1 cellular context compared by ENCODE assay signal in the genomic region with DNA sequence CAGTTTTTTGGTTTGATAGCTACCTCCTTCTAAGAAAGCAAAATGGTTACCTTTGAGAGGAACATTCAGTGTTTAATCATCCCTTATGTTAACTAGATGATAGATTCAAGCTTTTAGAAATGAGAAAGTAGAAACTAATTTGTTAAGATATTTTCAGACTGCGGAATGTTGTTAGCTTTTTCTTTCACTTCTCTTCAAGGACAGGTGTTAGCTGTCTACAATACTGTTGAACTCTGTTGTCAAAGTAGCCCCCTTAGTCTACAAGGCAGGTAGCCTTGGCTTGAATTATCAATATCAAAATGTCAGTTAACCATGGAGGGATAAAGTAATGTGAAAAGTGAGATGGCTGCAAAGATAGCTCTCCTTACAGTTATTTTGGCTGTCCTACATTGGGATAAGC.
TF ChIP-seq lines count a peak whose summit lies in the region.

No MANE protein-coding gene starts in this region.

TF ChIP-seq in GM12878, 131 proteins besides CTCF, POLR2A, EP300 and RAD21:
- TF ChIP-seq ZNF274 (IDR thresholded peaks at IDR 0.05; ENCODE audit: insufficient read depth, insufficient read length): no peak
- no peak for TF ChIP-seq NRF1 (conservative IDR thresholded peaks at IDR 0.05; ENCODE audit: low read depth, low read length)
- TF ChIP-seq DPF2 (IDR thresholded peaks at IDR 0.05): no peak
- TF ChIP-seq SRF (IDR thresholded peaks at IDR 0.05; ENCODE audit: low read depth in 2 of 2, low read length in 2 of 2): no peak
- 0 out of 2 replicates have a peak, but pooled peaks have one; percentile 31 for TF ChIP-seq POLR2AphosphoS2 (IDR thresholded peaks at IDR 0.05; ENCODE audit: low read depth, low read length)
- TF ChIP-seq IKZF2 (IDR thresholded peaks at IDR 0.05): no peak
- no peak for TF ChIP-seq STAT1 (conservative IDR thresholded peaks at IDR 0.05)
- no peak for TF ChIP-seq CBX5 (IDR thresholded peaks at IDR 0.05; ENCODE audit: low read depth)
